ENCODE assay signal across 8 cellular contexts in the genomic region with DNA sequence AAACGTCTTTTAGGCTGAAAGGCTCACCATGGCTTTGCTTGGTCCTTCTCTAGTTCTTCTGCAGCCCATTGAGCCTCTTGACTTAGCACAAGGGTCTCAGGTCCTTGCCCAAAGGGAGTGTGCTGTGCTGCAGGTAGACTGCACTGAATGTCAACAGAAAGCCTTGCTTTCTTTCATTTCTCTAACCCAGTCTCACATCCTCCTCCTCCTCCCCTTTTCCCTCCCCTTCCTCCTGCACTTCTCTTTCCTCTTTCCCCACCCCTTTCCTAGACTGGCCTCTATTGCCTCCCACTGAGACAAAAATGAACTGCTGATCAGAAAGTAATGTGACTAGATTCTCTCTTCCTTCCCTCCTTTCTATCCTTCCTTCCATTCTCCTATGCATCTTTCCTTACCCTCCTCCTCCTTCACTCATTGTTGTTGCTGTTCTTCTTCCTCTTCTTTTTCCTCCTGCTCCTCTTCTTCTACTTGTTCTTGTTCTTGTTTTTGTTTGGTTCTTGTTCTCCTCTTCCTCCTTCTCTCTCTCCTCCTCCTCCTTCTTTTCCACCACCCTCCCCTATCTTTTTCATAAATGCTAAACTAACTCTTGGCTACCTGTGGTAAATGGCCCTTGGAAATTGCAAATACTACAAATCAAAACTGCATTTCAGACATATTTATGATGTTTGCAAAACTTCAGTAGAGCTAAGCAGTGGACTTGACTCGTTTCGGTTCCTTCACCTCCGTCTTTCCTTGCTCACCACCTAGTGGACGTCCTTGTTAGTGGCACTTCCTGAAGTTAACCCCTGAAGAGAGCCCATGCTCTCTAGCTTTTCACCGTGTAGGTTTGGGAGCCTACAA. TPM values are rescaled to one million over a fixed set of nuclear protein-coding genes. Genes with fewer than 3 reads are reported as not detected.
DNase-seq lines count a peak whose midpoint lies in the region; TF ChIP-seq lines count a peak whose summit lies in the region.

Gene SELL, minus strand, starts transcription at position 152 of the 840 bp plus-strand sequence. Its CDS starts 122 bp downstream, at position 30.

- peak within 1 kb of the TSS; percentile 92 for H2AFZ ChIP-seq in GM23248
- peak within 1 kb of the TSS; percentile 87 for H2AFZ ChIP-seq in KMS-11 (ENCODE audit: low read depth)

- H3K36me3 ChIP-seq in GM23248 (ENCODE audit: low read depth), result no peaks in the 10 kb centered on the region
- H3K36me3 ChIP-seq in KMS-11 (ENCODE audit: insufficient read depth), result no peaks in the 10 kb centered on the region
- H3K36me3 ChIP-seq in ovary, result no peaks in the 10 kb centered on the region
- no peaks in the 10 kb centered on the region for H3K36me3 ChIP-seq in vagina

- H3F3A ChIP-seq in GM23248 (ENCODE audit: insufficient read depth), result no peaks in the 10 kb centered on the region

- H3K9me3 ChIP-seq in GM23248 (ENCODE audit: low read depth) (no peaks in the 10 kb centered on the region), ovary (no peaks in the 10 kb centered on the region), vagina (no peaks in the 10 kb centered on the region)

- H3K9ac ChIP-seq in GM23248 (no peak within 1 kb of the TSS), KMS-11 (no peak within 1 kb of the TSS; the same call in 1 of the 2 replicates)

- TF ChIP-seq CTCF in KMS-11 (conservative IDR thresholded peaks at IDR 0.05; ENCODE audit: low read depth, low read length) (peak; percentile 99), ovary (IDR thresholded peaks at IDR 0.05) (peak in 2 of 3 donors; percentile 12 to 33), vagina (IDR thresholded peaks at IDR 0.05) (peak in 2 of 3 experiments; percentile 15 to 61)

- H3K4me2 ChIP-seq in GM23248 (ENCODE audit: unreplicated experiment) (peak within 1 kb of the TSS; percentile 79), KMS-11 (peak within 1 kb of the TSS; percentile 87)

- TF ChIP-seq POLR2A in ovary (IDR thresholded peaks at IDR 0.05), result no peak
- TF ChIP-seq POLR2A in vagina (IDR thresholded peaks at IDR 0.05), result no peak

- no peak within 1 kb of the TSS for H3K27ac ChIP-seq in GM23248
- H3K27ac ChIP-seq in KMS-11, result peak within 1 kb of the TSS; percentile 27; the same call in 1 of the 2 replicates
- no peak within 1 kb of the TSS for H3K27ac ChIP-seq in ovary
- H3K27ac ChIP-seq in vagina, result no peak within 1 kb of the TSS

- in situ Hi-C loops in GM23248 (cut with MboI), result no loop called here

- TF ChIP-seq EP300 in ovary (IDR thresholded peaks at IDR 0.05), result no peak

- intact Hi-C loops in ovary (cut with DNase I) (no loop called here), vagina (cut with DNase I) (no loop called here)

- DNase-seq in GM04504 (ENCODE audit: low read depth) (peak; percentile 27), GM23248 (peak; percentile 80), SHP77 (lab: John Stamatoyannopoulos, UW) (peak; percentile 29 to 52), glomerular visceral epithelial cell (ENCODE audit: extremely low spot score) (peak; percentile 62), ovary (peak in 2 of 5 donors; percentile 21 to 37), vagina (ENCODE audit: extremely low spot score in 2 of 2) (no peak)
- DNase-seq in activated naive CD4-positive, alpha-beta T cell treated with Interleukin-2 at 50 U/mL for 16 hours, result peak; percentile 72

- H3K27me3 ChIP-seq in GM23248 (replicated peaks; ENCODE audit: insufficient read depth), result peaks cover 11% of the 10 kb centered on the region
- no peaks in the 10 kb centered on the region for H3K27me3 ChIP-seq in KMS-11 (ENCODE audit: insufficient read depth, low read depth)
- no peaks in the 10 kb centered on the region for H3K27me3 ChIP-seq in ovary
- no peaks in the 10 kb centered on the region for H3K27me3 ChIP-seq in vagina

- H3K9me2 ChIP-seq in GM23248 (ENCODE audit: insufficient read depth), result no peaks in the 10 kb centered on the region

- H3K4me3 ChIP-seq in GM23248 (peak within 1 kb of the TSS; percentile 71), KMS-11 (IDR thresholded peaks at IDR 0.05; ENCODE audit: insufficient read depth, low read depth, low read length) (peak within 1 kb of the TSS; percentile 97), ovary (no peak within 1 kb of the TSS), vagina (no peak within 1 kb of the TSS)

- WGBS in GM23248 (ENCODE audit: low coverage in 1 of 2, low lambda C conversion rate in 2 of 2, missing lambda C conversion rate in 2 of 2), 2 experiments, result 0 to 1% methylated on average over 6 of the region's 6 CpGs
- WGBS in ovary, 3 donors, result 9 to 10% (median 9%) methylated on average over 6 of the region's 6 CpGs

- H3K79me2 ChIP-seq in GM23248 (ENCODE audit: insufficient read depth), result no peaks in the 10 kb centered on the region
- H3K79me2 ChIP-seq in KMS-11 (ENCODE audit: insufficient read depth, low read depth), result no peaks in the 10 kb centered on the region

- H3K4me1 ChIP-seq in GM23248 (ENCODE audit: insufficient read depth), result no peaks in the 10 kb centered on the region
- H3K4me1 ChIP-seq in KMS-11 (ENCODE audit: low read depth, poor library complexity, severe bottlenecking), result peaks cover 17% of the 10 kb centered on the region
- H3K4me1 ChIP-seq in ovary (ENCODE audit: insufficient read depth), result peaks cover 3% of the 10 kb centered on the region
- peaks cover 4% of the 10 kb centered on the region for H3K4me1 ChIP-seq in vagina

- no peaks in the 10 kb centered on the region for H4K20me1 ChIP-seq in GM23248 (ENCODE audit: insufficient read depth)
- H4K20me1 ChIP-seq in KMS-11 (ENCODE audit: insufficient read depth), result no peaks in the 10 kb centered on the region

RNA-seq across cellular contexts. Expression of gene SELL, which starts in this region (rescaled TPM):
- total RNA-seq in GM23248 (2014; rRNA removed; shearing (Covaris generic)), result not detected in 2 replicates
- not detected in 2 replicates for polyA plus RNA-seq in GM23248 (2016; fragmentation: Nextera tagmentation; extraction: Ambion mirVana)
- 1 to 10 TPM in 4 of 7 donors, under 1 TPM in 3; 0.36 to 2.0 (median 1.2) TPM for total RNA-seq in ovary
- 10 to 100 TPM in 1 of 2 donors, under 1 TPM in 1; 0.42 to 11.0 TPM for polyA plus RNA-seq in ovary
- total RNA-seq in vagina, result not detected

Comparison
In these comparisons a context has a peak if more than half of its experiments do, and no peak if none do; other contexts are left out.
1. Peak in DNase-seq, H3K4me3 ChIP-seq and H3K4me2 ChIP-seq in GM23248; RNA of the gene not detected or under 1 TPM.
2. DNase-seq: peak in GM04504 (single experiment), SHP77 (2 of 2), activated naive CD4-positive, alpha-beta T cell treated with Interleukin-2 at 50 U/mL for 16 hours (single experiment) and glomerular visceral epithelial cell (single experiment); none in vagina (0 of 2).
3. CTCF ChIP-seq: peak in every context shown above with its lines; median percentile 99 in KMS-11; 38 in vagina; 22 in ovary.